ENCODE assay signal across 8 cellular contexts in genomic region chr1:65958561-65959350, GRCh38.
A peak's percentile ranks its signal among the peaks of the same experiment; 100 is the strongest.
DNase-seq lines count a peak whose midpoint lies in the region; ATAC-seq, FAIRE-seq and TF ChIP-seq lines count a peak whose summit lies in the region.

No MANE protein-coding gene starts in this region.

- no peaks in the 10 kb centered on the region for H3K27me3 Mint-ChIP-seq in CD4-positive, alpha-beta T cell

- POLR2A ChIA-PET in CD4-positive, alpha-beta T cell (lab: Charles Lee) = interaction anchor here (1.2 to 2.3 kb wide), 3 partner anchors 277 to 488 kb away, joined by 3 to 7 read pairs (median 3); no protein-coding TSS in a partner anchor
- POLR2A ChIA-PET in GM12878 (lab: Charles Lee) = no interaction called here

- H3K4me2 ChIP-seq in GM12878 (ENCODE audit: control insufficient read depth, insufficient read depth) = no peak overlapping the region

- SMC1A ChIA-PET in GM12878 (lab: Charles Lee; ENCODE audit: uncharacterized antibody, unreplicated experiment) = interaction anchor here (0.6 to 3.6 kb wide), 16 partner anchors 25 to 547 kb away, joined by 3 to 66 read pairs (median 4); no protein-coding TSS in a partner anchor

- H3K4me3 ChIP-seq in GM12878 = no peak overlapping the region

- TF ChIP-seq CTCF in CD4-positive, alpha-beta T cell (IDR thresholded peaks at IDR 0.05) = peak; percentile 97
- TF ChIP-seq CTCF in GM13977 (IDR thresholded peaks at IDR 0.05; ENCODE audit: extremely low read depth, insufficient read depth, missing control alignments) = peak; percentile 66
- peak; percentile 42 to 73 (median 46); a peak in 5 of 6 replicates for TF ChIP-seq CTCF in GM12878 (IDR thresholded peaks at IDR 0.05 in 2 of 3, conservative IDR thresholded peaks at IDR 0.05 in 1 of 3; ENCODE audit: control insufficient read depth in 2 of 3, extremely low read depth in 1 of 3, insufficient read depth in 1 of 3, low read depth in 3 of 3, low read length in 3 of 3)

- RAD21 ChIA-PET in GM12878 (lab: Charles Lee; ENCODE audit: unreplicated experiment) = interaction anchor here (0.6 to 8.7 kb wide), 9 partner anchors 284 to 766 kb away, joined by 3 to 63 read pairs (median 4); no protein-coding TSS in a partner anchor

- in situ Hi-C loops in GM13977 (cut with MboI; ENCODE audit: low pct_unique_long_range_greater_than_20kb, low sequenced_read_pairs, unreplicated experiment) = loop anchor here (25.0 kb wide), 1 partner anchor 504 kb away; no protein-coding TSS in a partner anchor
- in situ Hi-C loops in GM12878 (cut with MboI) = no loop called here

- H3K9me3 ChIP-seq in CD4-positive, alpha-beta T cell (ENCODE audit: control insufficient read depth, low read length) = no peaks in the 10 kb centered on the region
- H3K9me3 ChIP-seq in GM12878 (replicated peaks; ENCODE audit: control insufficient read depth, insufficient read depth, low read length) = no peaks in the 10 kb centered on the region

- no peak for TF ChIP-seq EP300 in GM12878 (IDR thresholded peaks at IDR 0.05; ENCODE audit: borderline replicate concordance in 1 of 2, control insufficient read depth in 1 of 2, low read depth in 2 of 2, low read length in 2 of 2)

- no peak overlapping the region for H3K27ac Mint-ChIP-seq in CD4-positive, alpha-beta T cell

- H3K9ac ChIP-seq in GM12878 (ENCODE audit: control insufficient read depth, insufficient read depth, low read length) = no peak overlapping the region

- H3K27ac ChIP-seq in CD4-positive, alpha-beta T cell (ENCODE audit: low read depth, low read length) = no peak overlapping the region
- no peak overlapping the region for H3K27ac ChIP-seq in GM12878 (ENCODE audit: control insufficient read depth, insufficient read depth)
- peak overlapping the region; percentile 79 for H3K27ac ChIP-seq in substantia nigra (ENCODE audit: low read depth, low read length, poor library complexity, severe bottlenecking)

- peaks cover 5% of the 10 kb centered on the region for H3K27me3 ChIP-seq in CD4-positive, alpha-beta T cell (ENCODE audit: control insufficient read depth, insufficient read depth, low read length)
- H3K27me3 ChIP-seq in GM12878 (replicated peaks in 1 of 2; ENCODE audit: control insufficient read depth in 2 of 2, insufficient read depth in 2 of 2, low read length in 1 of 2) = peaks cover 0 to 2% of the 10 kb centered on the region in 2 experiments; a peak in 1 of 4 replicates

- CTCF ChIA-PET in CD4-positive, alpha-beta T cell (lab: Charles Lee) = interaction anchor here (0.7 to 6.0 kb wide), 5 partner anchors 277 to 488 kb away, joined by 3 to 36 read pairs (median 25); no protein-coding TSS in a partner anchor
- CTCF ChIA-PET in GM12878 (lab: Yijun Ruan, JAX) = interaction anchor here (0.6 to 7.7 kb wide), 20 partner anchors 9 to 546 kb away, joined by 3 to 123 read pairs (median 4); no protein-coding TSS in a partner anchor

- H3K79me2 ChIP-seq in GM12878 (ENCODE audit: control insufficient read depth, insufficient read depth, low read length) = no peaks in the 10 kb centered on the region

- H3K36me3 ChIP-seq in GM12878 (ENCODE audit: control insufficient read depth in 2 of 2, insufficient read depth in 2 of 2, low read length in 1 of 2) = no peaks in the 10 kb centered on the region

- intact Hi-C loops in CD4-positive, alpha-beta T cell (cut with DNase I, micrococcal nuclease) = loop anchor here (1.0 to 5.0 kb wide), 3 partner anchors 284 to 769 kb away; no protein-coding TSS in a partner anchor
- intact Hi-C loops in GM12878 (cut with micrococcal nuclease; ENCODE audit: unreplicated experiment) = loop anchor here (1.0 to 10.0 kb wide), 6 partner anchors 241 to 768 kb away; no protein-coding TSS in a partner anchor

- ATAC-seq in CD4-positive, alpha-beta T cell (ENCODE audit: poor library complexity) = peak; percentile 68
- ATAC-seq in HG03175 (IDR thresholded peaks at IDR 0.05; ENCODE audit: unreplicated experiment) = peak; percentile 66
- ATAC-seq in GM12878 = peak; percentile 78

- peak in 6 of 10 experiments; percentile 1 to 9 (median 4) for DNase-seq in CD4-positive, alpha-beta T cell
- DNase-seq in GM13977 (ENCODE audit: low spot score) = peak; percentile 9
- DNase-seq in NCI-H748 treated with DMSO at 0.1 percent for 48 hours (lab: John Stamatoyannopoulos, UW) = peak; percentile 13
- DNase-seq in GM12878 (ENCODE audit: low read depth, low spot score) = peak; percentile 7
- DNase-seq in inferior parietal cortex (ENCODE audit: extremely low spot score) = peak; percentile 95
- DNase-seq in substantia nigra (lab: John Stamatoyannopoulos, UW) = peak in 3 of 49 donors; percentile 7 to 24 (median 10)
- no peak for DNase-seq in occipital lobe (lab: John Stamatoyannopoulos, UW)

- no peaks in the 10 kb centered on the region for H3K36me3 Mint-ChIP-seq in CD4-positive, alpha-beta T cell (ENCODE audit: low read depth)

- no peak overlapping the region for H3K4me3 Mint-ChIP-seq in CD4-positive, alpha-beta T cell

- no peaks in the 10 kb centered on the region for H3K4me1 ChIP-seq in GM12878 (ENCODE audit: control insufficient read depth, insufficient read depth, low read length)

- H4K20me1 ChIP-seq in GM12878 (ENCODE audit: control insufficient read depth, insufficient read depth) = no peaks in the 10 kb centered on the region

- 52% methylated on average over 12 of the region's 12 CpGs for WGBS in GM12878 (ENCODE audit: insufficient coverage, insufficient replicate concordance, low lambda C conversion rate, missing lambda C conversion rate)

- no peaks in the 10 kb centered on the region for H3K4me1 Mint-ChIP-seq in CD4-positive, alpha-beta T cell (ENCODE audit: low read depth)

- peak; percentile 73 for FAIRE-seq in GM12878 (lab: Jason Lieb, UNC)

- no peak overlapping the region for H2AFZ ChIP-seq in GM12878 (ENCODE audit: control insufficient read depth, low read depth, low read length)

- no TSS peak for BruUV-seq in GM12878 (replicated peaks; lab: Mats Ljungman, UMichigan)

- peak; percentile 95 for TF ChIP-seq RAD21 in GM12878 (IDR thresholded peaks at IDR 0.05; ENCODE audit: insufficient read depth, low read depth, low read length)

- TF ChIP-seq POLR2A in GM12878 (IDR thresholded peaks at IDR 0.05; ENCODE audit: low read depth, low read length) = no peak

- no peaks in the 10 kb centered on the region for H3K9me3 Mint-ChIP-seq in CD4-positive, alpha-beta T cell

TF ChIP-seq in GM12878, 131 proteins besides CTCF, POLR2A, EP300 and RAD21:
- no peak for TF ChIP-seq SMAD5 (IDR thresholded peaks at IDR 0.05; ENCODE audit: low read depth)
- peak; percentile 89 for TF ChIP-seq SMC3 (IDR thresholded peaks at IDR 0.05; ENCODE audit: borderline replicate concordance, low read length)
TF ChIP-seq in GM12878: peak in this region for 1.

Comparison
In these comparisons a context has a peak if more than half of its experiments do, and no peak if none do; other contexts are left out.
1. CTCF ChIP-seq: peak in every context shown above with its lines; median percentile 97 in CD4-positive, alpha-beta T cell; 66 in GM13977; 46 in GM12878.